ENCODE assay signal across 1 cellular context in genomic region chr17:56785997-56786680, GRCh38.
TF ChIP-seq lines count a peak whose summit lies in the region.

No MANE protein-coding gene starts in this region.

TF ChIP-seq in IMR-90, 13 proteins besides CTCF, POLR2A, EP300 and RAD21 (continued from another document):
- TF ChIP-seq RCOR1 (IDR thresholded peaks at IDR 0.05; ENCODE audit: insufficient replicate concordance, low read length) (no peak), CHD1 (IDR thresholded peaks at IDR 0.05; ENCODE audit: low read depth, low read length) (no peak), RFX5 (IDR thresholded peaks at IDR 0.05; ENCODE audit: low read depth, low read length) (no peak), FOS (IDR thresholded peaks at IDR 0.05; ENCODE audit: low read depth, low read length) (no peak), MAFK (IDR thresholded peaks at IDR 0.05; ENCODE audit: low read depth, low read length) (no peak), MXI1 (IDR thresholded peaks at IDR 0.05; ENCODE audit: borderline replicate concordance, low read depth, low read length) (no peak), NFE2L2 (IDR thresholded peaks at IDR 0.05; ENCODE audit: low read depth, low read length) (no peak), SMC3 (IDR thresholded peaks at IDR 0.05; ENCODE audit: low read depth, low read length) (no peak), CEBPB (IDR thresholded peaks at IDR 0.05; ENCODE audit: low read depth, low read length) (no peak), MAZ (IDR thresholded peaks at IDR 0.05; ENCODE audit: borderline replicate concordance, low read depth, low read length) (no peak), ELK1 (IDR thresholded peaks at IDR 0.05; ENCODE audit: borderline replicate concordance, low read depth, low read length) (no peak), USF2 (IDR thresholded peaks at IDR 0.05; ENCODE audit: low read depth, low read length) (no peak)
TF ChIP-seq in IMR-90: peak in this region for 0.
